In genomic region chr5:81525690-81526089, GRCh38 we compare ENCODE assay signal across 15 cellular contexts.
A peak's percentile ranks its signal among the peaks of the same experiment; 100 is the strongest.
DNase-seq lines count a peak whose midpoint lies in the region; ATAC-seq lines count a peak whose summit lies in the region.
"Had no signal": no experiment of that assay in that cellular context is flagged by ENCODE, and none has a peak within 500 bp of the region (broad histone marks: within the 10 kb centered on the region; RNA-seq: fewer than 3 reads in every experiment).

No MANE protein-coding gene starts in this region.

- DNase-seq in CD1c-positive myeloid dendritic cell (ENCODE audit: extremely low spot score) (peak; percentile 33), HCEC 1CT (peak; percentile 77), iris pigment epithelial cell (ENCODE audit: low read depth) (peak; percentile 65), nucleus accumbens (lab: John Stamatoyannopoulos, UW) (no peak), NCI-H345 treated with DMSO at 0.1 percent for 48 hours (lab: John Stamatoyannopoulos, UW; ENCODE audit: unreplicated experiment) (no peak)
- no peak for DNase-seq in activated T-helper 2 cell treated with anti-CD3 and anti-CD28 coated beads, Interferon-gamma antibody, Interleukin-2, Interleukin-4, amounts not matched to agents 10 μg/mL and 5 μg/mL and 100 μg/mL, durations not matched to agents 14 hours and 24 hours and 36 hours (ENCODE audit: low spot score)
- DNase-seq: activated CD8-positive, alpha-beta memory T cell treated with anti-CD3 and anti-CD28 coated beads, Interleukin-2, amount 50 U/mL, for 48 hours; Calu3; naive B cell; NCI-H2107; sigmoid colon; T1000; thyroid gland had no signal

- intact Hi-C loops in activated T-helper 2 cell treated with anti-CD3 and anti-CD28 coated beads, Interferon-gamma antibody, Interleukin-2, Interleukin-4, amounts not matched to agents 10 μg/mL and 5 μg/mL and 100 μg/mL, durations not matched to agents 14 hours and 24 hours and 36 hours (cut with micrococcal nuclease), result loop anchor here (2.0 to 5.0 kb wide), 2 partner anchors 13 to 107 kb away; no protein-coding TSS in a partner anchor

- peaks cover 27% of the 10 kb centered on the region for H3K4me1 Mint-ChIP-seq in activated T-helper 2 cell treated with anti-CD3 and anti-CD28 coated beads, Interferon-gamma antibody, Interleukin-2, Interleukin-4, amounts not matched to agents 10 μg/mL and 5 μg/mL and 100 μg/mL, durations not matched to agents 14 hours and 24 hours and 36 hours (ENCODE audit: low read depth)

- H3K4me3 Mint-ChIP-seq in activated T-helper 2 cell treated with anti-CD3 and anti-CD28 coated beads, Interferon-gamma antibody, Interleukin-2, Interleukin-4, amounts not matched to agents 10 μg/mL and 5 μg/mL and 100 μg/mL, durations not matched to agents 14 hours and 24 hours and 36 hours (ENCODE audit: low read depth), result no peak overlapping the region
- H3K4me3 Mint-ChIP-seq: naive B cell had no signal

- H3K36me3 Mint-ChIP-seq in activated T-helper 2 cell treated with anti-CD3 and anti-CD28 coated beads, Interferon-gamma antibody, Interleukin-2, Interleukin-4, amounts not matched to agents 10 μg/mL and 5 μg/mL and 100 μg/mL, durations not matched to agents 14 hours and 24 hours and 36 hours (ENCODE audit: low read depth), result peaks cover 20% of the 10 kb centered on the region
- H3K36me3 Mint-ChIP-seq: naive B cell had no signal

- no peaks in the 10 kb centered on the region for H3K27me3 Mint-ChIP-seq in activated T-helper 2 cell treated with anti-CD3 and anti-CD28 coated beads, Interferon-gamma antibody, Interleukin-2, Interleukin-4, amounts not matched to agents 10 μg/mL and 5 μg/mL and 100 μg/mL, durations not matched to agents 14 hours and 24 hours and 36 hours (ENCODE audit: low read depth)
- H3K27me3 Mint-ChIP-seq: naive B cell had no signal

- H3K27ac Mint-ChIP-seq in activated T-helper 2 cell treated with anti-CD3 and anti-CD28 coated beads, Interferon-gamma antibody, Interleukin-2, Interleukin-4, amounts not matched to agents 10 μg/mL and 5 μg/mL and 100 μg/mL, durations not matched to agents 14 hours and 24 hours and 36 hours, result peak overlapping the region; percentile 79

- no peaks in the 10 kb centered on the region for H3K9me3 Mint-ChIP-seq in activated T-helper 2 cell treated with anti-CD3 and anti-CD28 coated beads, Interferon-gamma antibody, Interleukin-2, Interleukin-4, amounts not matched to agents 10 μg/mL and 5 μg/mL and 100 μg/mL, durations not matched to agents 14 hours and 24 hours and 36 hours
- H3K9me3 Mint-ChIP-seq: naive B cell had no signal

- ATAC-seq in HG02610 (IDR thresholded peaks at IDR 0.05; ENCODE audit: unreplicated experiment), result no peak
- no peak for ATAC-seq in HG02763 (IDR thresholded peaks at IDR 0.05; ENCODE audit: unreplicated experiment)

Comparison
In these comparisons a context has a peak if more than half of its experiments do, and no peak if none do; other contexts are left out.
1. DNase-seq: peak in CD1c-positive myeloid dendritic cell (single experiment), HCEC 1CT (single experiment) and iris pigment epithelial cell (single experiment); none in activated T-helper 2 cell treated with anti-CD3 and anti-CD28 coated beads, Interferon-gamma antibody, Interleukin-2, Interleukin-4, amounts not matched to agents 10 μg/mL and 5 μg/mL and 100 μg/mL, durations not matched to agents 14 hours and 24 hours and 36 hours (single experiment), nucleus accumbens (0 of 56) and NCI-H345 treated with DMSO at 0.1 percent for 48 hours (single experiment).